In genomic region chr12:121888083-121888477, GRCh38 we compare ENCODE assay signal across 9 cellular contexts. TPM values are rescaled to one million over a fixed set of nuclear protein-coding genes. Genes with fewer than 3 reads are reported as not detected.
DNase-seq lines count a peak whose midpoint lies in the region; ATAC-seq and TF ChIP-seq lines count a peak whose summit lies in the region.
"Had no signal": no experiment of that assay in that cellular context is flagged by ENCODE, and none has a peak within 500 bp of the region (broad histone marks: within the 10 kb centered on the region; RNA-seq: fewer than 3 reads in every experiment).

No MANE protein-coding gene starts in this region.

- POLR2A ChIA-PET in Caco-2 (lab: Charles Lee): interaction anchor here (0.5 to 1.2 kb wide), 8 partner anchors 8 to 93 kb away, joined by 3 to 11 read pairs (median 4); no protein-coding TSS in a partner anchor
- POLR2A ChIA-PET in RWPE1 (lab: Yijun Ruan, JAX; ENCODE audit: low non-redundant PET): interaction anchor here (0.5 to 0.9 kb wide), 3 partner anchors 85 to 162 kb away, joined by 3 to 4 read pairs (median 3); no protein-coding TSS in a partner anchor

- peak overlapping the region; percentile 84 for H3K4me3 Mint-ChIP-seq in Caco-2 (ENCODE audit: unreplicated experiment)

- peaks cover 11% of the 10 kb centered on the region for H3K4me1 Mint-ChIP-seq in Caco-2 (ENCODE audit: low read depth, unreplicated experiment)

- H3K27ac ChIP-seq in RWPE1: peak overlapping the region; percentile 92
- peak overlapping the region; percentile 85 for H3K27ac ChIP-seq in parathyroid adenoma

- H2AFZ ChIP-seq in parathyroid adenoma: peak overlapping the region; percentile 75

- peaks cover 15% of the 10 kb centered on the region for H3K36me3 Mint-ChIP-seq in Caco-2 (ENCODE audit: insufficient read depth, unreplicated experiment)

- TF ChIP-seq CTCF in Caco-2 (IDR thresholded peaks at IDR 0.05; ENCODE audit: insufficient read depth in 1 of 2, low read depth in 1 of 2, low read length in 1 of 2, severe bottlenecking in 1 of 2, unreplicated experiment in 1 of 2) (peak in 1 of 2 experiments; percentile 39), RWPE1 (conservative IDR thresholded peaks at IDR 0.05; ENCODE audit: low read depth) (no peak; the same call in 1 of the 2 replicates), epithelial cell of proximal tubule (conservative IDR thresholded peaks at IDR 0.05; ENCODE audit: low read depth, low read length) (no peak), parathyroid adenoma (IDR thresholded peaks at IDR 0.05) (no peak)

- peak overlapping the region; percentile 71 for H3K4me2 ChIP-seq in parathyroid adenoma (ENCODE audit: low read length)

- CTCF ChIA-PET in Caco-2 (lab: Charles Lee) (interaction anchor here (0.6 to 2.8 kb wide), 10 partner anchors 10 to 1687 kb away, joined by 3 to 46 read pairs (median 4); partner anchors contain the start of gene RHOF), RWPE1 (lab: Yijun Ruan, JAX) (interaction anchor here (0.6 to 2.6 kb wide), 8 partner anchors 15 to 1396 kb away, joined by 3 to 32 read pairs (median 4); partner anchors contain the start of gene RHOF)

- ATAC-seq in esophagus mucosa: no peak

- H3K36me3 ChIP-seq in Caco-2 (ENCODE audit: control insufficient read depth, insufficient read depth, low read length) (no peaks in the 10 kb centered on the region), parathyroid adenoma (ENCODE audit: control insufficient read depth, insufficient read depth, low read length) (no peaks in the 10 kb centered on the region)

- DNase-seq in Caco-2: no peak
- DNase-seq in RWPE1 (ENCODE audit: low spot score): no peak
- DNase-seq in epithelial cell of proximal tubule (ENCODE audit: low read depth): no peak
- no peak for DNase-seq in dermis blood vessel endothelial cell
- no peak for DNase-seq in OCI-M1 (lab: John Stamatoyannopoulos, UW)
- DNase-seq in NCI-H2107 (lab: John Stamatoyannopoulos, UW): no peak

- H3K27me3 ChIP-seq in Caco-2 (replicated peaks; ENCODE audit: control insufficient read depth, insufficient read depth, low read length) (no peaks in the 10 kb centered on the region), parathyroid adenoma (ENCODE audit: control insufficient read depth, insufficient read depth, low read length) (no peaks in the 10 kb centered on the region)

- H3K9me3 Mint-ChIP-seq in Caco-2 (ENCODE audit: unreplicated experiment): no peaks in the 10 kb centered on the region

- TSS peak; percentile 98 for BruUV-seq in Caco-2 (replicated peaks; lab: Mats Ljungman, UMichigan)

- no peak overlapping the region for H3K9ac ChIP-seq in parathyroid adenoma

- H3K4me1 ChIP-seq in Caco-2 (peaks cover 4% of the 10 kb centered on the region), parathyroid adenoma (peaks cover 9% of the 10 kb centered on the region)

- H3K9me3 ChIP-seq in Caco-2: no peaks in the 10 kb centered on the region
- H3K9me3 ChIP-seq in parathyroid adenoma (ENCODE audit: control insufficient read depth, low read length): no peaks in the 10 kb centered on the region

- no peaks in the 10 kb centered on the region for H3K27me3 Mint-ChIP-seq in Caco-2 (ENCODE audit: insufficient read depth, unreplicated experiment)

- H3K79me2 ChIP-seq in parathyroid adenoma: peaks cover 17% of the 10 kb centered on the region

- H3K4me3 ChIP-seq in Caco-2 (ENCODE audit: low read depth, low read length) (peak overlapping the region; percentile 84), epithelial cell of proximal tubule (ENCODE audit: low read depth, low read length) (peak overlapping the region; percentile 91), parathyroid adenoma (ENCODE audit: low read depth, low read length) (peak overlapping the region; percentile 97)

- peak overlapping the region; percentile 86 for H3K27ac Mint-ChIP-seq in Caco-2 (ENCODE audit: unreplicated experiment)

- intact Hi-C loops in Caco-2 (cut with micrococcal nuclease; ENCODE audit: unreplicated experiment): loop anchor here (1.0 to 5.0 kb wide), 4 partner anchors 49 to 191 kb away; partner anchors contain the start of gene TMEM120B

RNA-seq across cellular contexts. Expression of gene PSMD9, which starts 0.5 kb away (rescaled TPM):
- total RNA-seq in Caco-2 (2022) (53.0 and 63.3 TPM in 2 replicates), epithelial cell of proximal tubule (44.2 and 108 TPM in 2 replicates), dermis blood vessel endothelial cell (48.5 and 131 TPM in 2 replicates), esophagus mucosa (48.7 TPM)

RNA-seq across cellular contexts. Expression of gene HPD, which starts 29.4 kb away (rescaled TPM):
- 0.20 TPM in 1 of 2 replicates, not detected in the other for total RNA-seq in Caco-2 (2022)
- total RNA-seq in epithelial cell of proximal tubule: 0.12 TPM in 1 of 2 replicates, not detected in the other
- total RNA-seq in dermis blood vessel endothelial cell: not detected in 2 replicates
- 0.28 TPM for total RNA-seq in esophagus mucosa
- total RNA-seq: SK-MEL-5 had no signal

RNA-seq across cellular contexts. Expression of gene CFAP251, which starts 30.3 kb away (rescaled TPM):
- total RNA-seq in Caco-2 (2022) (1.2 and 1.5 TPM in 2 replicates), epithelial cell of proximal tubule (2.2 and 4.6 TPM in 2 replicates), dermis blood vessel endothelial cell (0.56 and 2.9 TPM in 2 replicates), esophagus mucosa (18.3 TPM)
